ENCODE assay signal across 2 cellular contexts in the genomic region with DNA sequence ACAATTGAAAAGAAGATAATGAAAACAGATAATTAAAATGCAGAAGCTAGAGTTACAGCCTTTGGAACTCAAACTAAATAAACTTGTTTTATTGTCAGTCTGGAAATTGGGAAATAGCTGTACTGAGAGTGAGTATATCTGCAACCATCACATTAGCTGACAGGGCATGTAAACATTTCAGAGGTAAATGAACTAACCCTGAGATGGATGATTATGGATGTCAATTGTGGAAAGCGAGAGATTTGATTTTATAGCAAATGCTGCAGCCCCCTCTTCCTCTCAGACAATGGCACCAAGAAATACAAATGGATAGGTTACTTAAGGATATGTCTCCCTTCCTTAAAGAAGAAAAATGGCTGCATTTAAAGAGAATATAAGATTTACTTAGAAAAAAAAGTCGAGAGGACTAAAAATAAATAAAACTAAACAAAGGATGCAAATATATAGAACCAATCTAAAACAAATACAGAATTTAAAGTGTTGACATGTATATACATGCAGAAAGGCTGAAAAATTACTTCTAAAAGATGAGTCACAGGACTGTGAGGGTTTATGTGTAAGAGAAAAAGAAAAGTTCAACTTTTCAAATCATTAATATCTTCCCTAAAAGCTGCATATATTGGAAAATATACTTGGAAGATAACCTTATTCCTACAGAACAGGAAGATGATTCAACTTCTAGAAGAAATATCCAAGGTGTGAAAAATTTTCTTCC.
TF ChIP-seq lines count a peak whose summit lies in the region.

No MANE protein-coding gene starts in this region.

TF ChIP-seq in SK-N-SH, 30 proteins besides CTCF, POLR2A, EP300 and RAD21:
- TF ChIP-seq, protein P1, sequence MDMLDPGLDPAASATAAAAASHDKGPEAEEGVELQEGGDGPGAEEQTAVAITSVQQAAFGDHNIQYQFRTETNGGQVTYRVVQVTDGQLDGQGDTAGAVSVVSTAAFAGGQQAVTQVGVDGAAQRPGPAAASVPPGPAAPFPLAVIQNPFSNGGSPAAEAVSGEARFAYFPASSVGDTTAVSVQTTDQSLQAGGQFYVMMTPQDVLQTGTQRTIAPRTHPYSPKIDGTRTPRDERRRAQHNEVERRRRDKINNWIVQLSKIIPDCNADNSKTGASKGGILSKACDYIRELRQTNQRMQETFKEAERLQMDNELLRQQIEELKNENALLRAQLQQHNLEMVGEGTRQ (IDR thresholded peaks at IDR 0.05; ENCODE audit: borderline replicate concordance, low read depth, low read length), result no peak
- no peak for TF ChIP-seq RCOR1 (IDR thresholded peaks at IDR 0.05; ENCODE audit: low read length)
- no peak for TF ChIP-seq JUND (IDR thresholded peaks at IDR 0.05)
- no peak for TF ChIP-seq RFX5 (IDR thresholded peaks at IDR 0.05; ENCODE audit: low read length)
- no peak for TF ChIP-seq POLR2AphosphoS5 (IDR thresholded peaks at IDR 0.05; ENCODE audit: low read depth, low read length)
- TF ChIP-seq MEF2A (IDR thresholded peaks at IDR 0.05; ENCODE audit: borderline replicate concordance, low read depth), result no peak
- no peak for TF ChIP-seq MXI1 (IDR thresholded peaks at IDR 0.05; ENCODE audit: low read depth, low read length)
- TF ChIP-seq, protein P2, sequence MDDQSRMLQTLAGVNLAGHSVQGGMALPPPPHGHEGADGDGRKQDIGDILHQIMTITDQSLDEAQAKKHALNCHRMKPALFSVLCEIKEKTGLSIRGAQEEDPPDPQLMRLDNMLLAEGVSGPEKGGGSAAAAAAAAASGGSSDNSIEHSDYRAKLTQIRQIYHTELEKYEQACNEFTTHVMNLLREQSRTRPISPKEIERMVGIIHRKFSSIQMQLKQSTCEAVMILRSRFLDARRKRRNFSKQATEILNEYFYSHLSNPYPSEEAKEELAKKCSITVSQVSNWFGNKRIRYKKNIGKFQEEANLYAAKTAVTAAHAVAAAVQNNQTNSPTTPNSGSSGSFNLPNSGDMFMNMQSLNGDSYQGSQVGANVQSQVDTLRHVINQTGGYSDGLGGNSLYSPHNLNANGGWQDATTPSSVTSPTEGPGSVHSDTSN (IDR thresholded peaks at IDR 0.05), result no peak
- no peak for TF ChIP-seq FOSL2 (IDR thresholded peaks at IDR 0.05; ENCODE audit: borderline replicate concordance, low read depth)
- no peak for TF ChIP-seq SMC3 (IDR thresholded peaks at IDR 0.05; ENCODE audit: low read depth, low read length)
- no peak for TF ChIP-seq SIN3A (IDR thresholded peaks at IDR 0.05; ENCODE audit: borderline replicate concordance, low read depth, low read length)
- TF ChIP-seq GATA2 (CRISPR knock-in tag; IDR thresholded peaks at IDR 0.05), result no peak
- TF ChIP-seq, protein P3, sequence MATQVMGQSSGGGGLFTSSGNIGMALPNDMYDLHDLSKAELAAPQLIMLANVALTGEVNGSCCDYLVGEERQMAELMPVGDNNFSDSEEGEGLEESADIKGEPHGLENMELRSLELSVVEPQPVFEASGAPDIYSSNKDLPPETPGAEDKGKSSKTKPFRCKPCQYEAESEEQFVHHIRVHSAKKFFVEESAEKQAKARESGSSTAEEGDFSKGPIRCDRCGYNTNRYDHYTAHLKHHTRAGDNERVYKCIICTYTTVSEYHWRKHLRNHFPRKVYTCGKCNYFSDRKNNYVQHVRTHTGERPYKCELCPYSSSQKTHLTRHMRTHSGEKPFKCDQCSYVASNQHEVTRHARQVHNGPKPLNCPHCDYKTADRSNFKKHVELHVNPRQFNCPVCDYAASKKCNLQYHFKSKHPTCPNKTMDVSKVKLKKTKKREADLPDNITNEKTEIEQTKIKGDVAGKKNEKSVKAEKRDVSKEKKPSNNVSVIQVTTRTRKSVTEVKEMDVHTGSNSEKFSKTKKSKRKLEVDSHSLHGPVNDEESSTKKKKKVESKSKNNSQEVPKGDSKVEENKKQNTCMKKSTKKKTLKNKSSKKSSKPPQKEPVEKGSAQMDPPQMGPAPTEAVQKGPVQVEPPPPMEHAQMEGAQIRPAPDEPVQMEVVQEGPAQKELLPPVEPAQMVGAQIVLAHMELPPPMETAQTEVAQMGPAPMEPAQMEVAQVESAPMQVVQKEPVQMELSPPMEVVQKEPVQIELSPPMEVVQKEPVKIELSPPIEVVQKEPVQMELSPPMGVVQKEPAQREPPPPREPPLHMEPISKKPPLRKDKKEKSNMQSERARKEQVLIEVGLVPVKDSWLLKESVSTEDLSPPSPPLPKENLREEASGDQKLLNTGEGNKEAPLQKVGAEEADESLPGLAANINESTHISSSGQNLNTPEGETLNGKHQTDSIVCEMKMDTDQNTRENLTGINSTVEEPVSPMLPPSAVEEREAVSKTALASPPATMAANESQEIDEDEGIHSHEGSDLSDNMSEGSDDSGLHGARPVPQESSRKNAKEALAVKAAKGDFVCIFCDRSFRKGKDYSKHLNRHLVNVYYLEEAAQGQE (IDR thresholded peaks at IDR 0.05; ENCODE audit: low read depth, low read length), result no peak
- no peak for TF ChIP-seq GABPA (IDR thresholded peaks at IDR 0.05; ENCODE audit: low read depth)
- no peak for TF ChIP-seq FOXJ3 (CRISPR knock-in tag; IDR thresholded peaks at IDR 0.05)

TF ChIP-seq in SK-N-SH treated with all-trans-retinoic acid at 6 μM for 48 hours, 23 proteins besides CTCF, POLR2A, EP300 and RAD21:
- TF ChIP-seq, protein P4, sequence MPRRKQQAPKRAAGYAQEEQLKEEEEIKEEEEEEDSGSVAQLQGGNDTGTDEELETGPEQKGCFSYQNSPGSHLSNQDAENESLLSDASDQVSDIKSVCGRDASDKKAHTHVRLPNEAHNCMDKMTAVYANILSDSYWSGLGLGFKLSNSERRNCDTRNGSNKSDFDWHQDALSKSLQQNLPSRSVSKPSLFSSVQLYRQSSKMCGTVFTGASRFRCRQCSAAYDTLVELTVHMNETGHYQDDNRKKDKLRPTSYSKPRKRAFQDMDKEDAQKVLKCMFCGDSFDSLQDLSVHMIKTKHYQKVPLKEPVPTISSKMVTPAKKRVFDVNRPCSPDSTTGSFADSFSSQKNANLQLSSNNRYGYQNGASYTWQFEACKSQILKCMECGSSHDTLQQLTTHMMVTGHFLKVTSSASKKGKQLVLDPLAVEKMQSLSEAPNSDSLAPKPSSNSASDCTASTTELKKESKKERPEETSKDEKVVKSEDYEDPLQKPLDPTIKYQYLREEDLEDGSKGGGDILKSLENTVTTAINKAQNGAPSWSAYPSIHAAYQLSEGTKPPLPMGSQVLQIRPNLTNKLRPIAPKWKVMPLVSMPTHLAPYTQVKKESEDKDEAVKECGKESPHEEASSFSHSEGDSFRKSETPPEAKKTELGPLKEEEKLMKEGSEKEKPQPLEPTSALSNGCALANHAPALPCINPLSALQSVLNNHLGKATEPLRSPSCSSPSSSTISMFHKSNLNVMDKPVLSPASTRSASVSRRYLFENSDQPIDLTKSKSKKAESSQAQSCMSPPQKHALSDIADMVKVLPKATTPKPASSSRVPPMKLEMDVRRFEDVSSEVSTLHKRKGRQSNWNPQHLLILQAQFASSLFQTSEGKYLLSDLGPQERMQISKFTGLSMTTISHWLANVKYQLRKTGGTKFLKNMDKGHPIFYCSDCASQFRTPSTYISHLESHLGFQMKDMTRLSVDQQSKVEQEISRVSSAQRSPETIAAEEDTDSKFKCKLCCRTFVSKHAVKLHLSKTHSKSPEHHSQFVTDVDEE (CRISPR knock-in tag; IDR thresholded peaks at IDR 0.05), result no peak
- TF ChIP-seq CSDC2 (CRISPR knock-in tag; IDR thresholded peaks at IDR 0.05) (no peak), ISL1 (CRISPR knock-in tag; IDR thresholded peaks at IDR 0.05) (no peak), RARB (CRISPR knock-in tag; IDR thresholded peaks at IDR 0.05) (no peak), GLIS3 (CRISPR knock-in tag; IDR thresholded peaks at IDR 0.05) (no peak), TOX (CRISPR knock-in tag; IDR thresholded peaks at IDR 0.05; ENCODE audit: borderline replicate concordance) (no peak), ZNF565 (CRISPR knock-in tag; conservative IDR thresholded peaks at IDR 0.05; ENCODE audit: low read depth) (no peak), ESRRG (CRISPR knock-in tag; IDR thresholded peaks at IDR 0.05) (no peak), PPARA (CRISPR knock-in tag; IDR thresholded peaks at IDR 0.05; ENCODE audit: borderline replicate concordance) (no peak), TCF4 (CRISPR knock-in tag; IDR thresholded peaks at IDR 0.05; ENCODE audit: borderline replicate concordance) (no peak), ZFP3 (CRISPR knock-in tag; IDR thresholded peaks at IDR 0.05) (no peak), ZNF70 (CRISPR knock-in tag; IDR thresholded peaks at IDR 0.05) (no peak), BACH2 (CRISPR knock-in tag; IDR thresholded peaks at IDR 0.05; ENCODE audit: borderline replicate concordance) (no peak), ARNTL (CRISPR knock-in tag; IDR thresholded peaks at IDR 0.05; ENCODE audit: borderline replicate concordance, low read depth) (no peak)
- TF ChIP-seq, protein P5, sequence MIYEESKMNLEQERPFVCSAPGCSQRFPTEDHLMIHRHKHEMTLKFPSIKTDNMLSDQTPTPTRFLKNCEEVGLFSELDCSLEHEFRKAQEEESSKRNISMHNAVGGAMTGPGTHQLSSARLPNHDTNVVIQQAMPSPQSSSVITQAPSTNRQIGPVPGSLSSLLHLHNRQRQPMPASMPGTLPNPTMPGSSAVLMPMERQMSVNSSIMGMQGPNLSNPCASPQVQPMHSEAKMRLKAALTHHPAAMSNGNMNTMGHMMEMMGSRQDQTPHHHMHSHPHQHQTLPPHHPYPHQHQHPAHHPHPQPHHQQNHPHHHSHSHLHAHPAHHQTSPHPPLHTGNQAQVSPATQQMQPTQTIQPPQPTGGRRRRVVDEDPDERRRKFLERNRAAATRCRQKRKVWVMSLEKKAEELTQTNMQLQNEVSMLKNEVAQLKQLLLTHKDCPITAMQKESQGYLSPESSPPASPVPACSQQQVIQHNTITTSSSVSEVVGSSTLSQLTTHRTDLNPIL (CRISPR knock-in tag; IDR thresholded peaks at IDR 0.05; ENCODE audit: low read depth), result no peak
- TF ChIP-seq, protein P6, sequence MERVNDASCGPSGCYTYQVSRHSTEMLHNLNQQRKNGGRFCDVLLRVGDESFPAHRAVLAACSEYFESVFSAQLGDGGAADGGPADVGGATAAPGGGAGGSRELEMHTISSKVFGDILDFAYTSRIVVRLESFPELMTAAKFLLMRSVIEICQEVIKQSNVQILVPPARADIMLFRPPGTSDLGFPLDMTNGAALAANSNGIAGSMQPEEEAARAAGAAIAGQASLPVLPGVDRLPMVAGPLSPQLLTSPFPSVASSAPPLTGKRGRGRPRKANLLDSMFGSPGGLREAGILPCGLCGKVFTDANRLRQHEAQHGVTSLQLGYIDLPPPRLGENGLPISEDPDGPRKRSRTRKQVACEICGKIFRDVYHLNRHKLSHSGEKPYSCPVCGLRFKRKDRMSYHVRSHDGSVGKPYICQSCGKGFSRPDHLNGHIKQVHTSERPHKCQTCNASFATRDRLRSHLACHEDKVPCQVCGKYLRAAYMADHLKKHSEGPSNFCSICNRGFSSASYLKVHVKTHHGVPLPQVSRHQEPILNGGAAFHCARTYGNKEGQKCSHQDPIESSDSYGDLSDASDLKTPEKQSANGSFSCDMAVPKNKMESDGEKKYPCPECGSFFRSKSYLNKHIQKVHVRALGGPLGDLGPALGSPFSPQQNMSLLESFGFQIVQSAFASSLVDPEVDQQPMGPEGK (CRISPR knock-in tag; IDR thresholded peaks at IDR 0.05; ENCODE audit: borderline replicate concordance), result no peak
- TF ChIP-seq, protein P7, sequence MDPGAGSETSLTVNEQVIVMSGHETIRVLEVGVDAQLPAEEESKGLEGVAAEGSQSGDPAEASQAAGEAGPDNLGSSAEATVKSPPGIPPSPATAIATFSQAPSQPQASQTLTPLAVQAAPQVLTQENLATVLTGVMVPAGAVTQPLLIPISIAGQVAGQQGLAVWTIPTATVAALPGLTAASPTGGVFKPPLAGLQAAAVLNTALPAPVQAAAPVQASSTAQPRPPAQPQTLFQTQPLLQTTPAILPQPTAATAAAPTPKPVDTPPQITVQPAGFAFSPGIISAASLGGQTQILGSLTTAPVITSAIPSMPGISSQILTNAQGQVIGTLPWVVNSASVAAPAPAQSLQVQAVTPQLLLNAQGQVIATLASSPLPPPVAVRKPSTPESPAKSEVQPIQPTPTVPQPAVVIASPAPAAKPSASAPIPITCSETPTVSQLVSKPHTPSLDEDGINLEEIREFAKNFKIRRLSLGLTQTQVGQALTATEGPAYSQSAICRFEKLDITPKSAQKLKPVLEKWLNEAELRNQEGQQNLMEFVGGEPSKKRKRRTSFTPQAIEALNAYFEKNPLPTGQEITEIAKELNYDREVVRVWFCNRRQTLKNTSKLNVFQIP (CRISPR knock-in tag; IDR thresholded peaks at IDR 0.05; ENCODE audit: borderline replicate concordance, low read depth), result no peak
